In genomic region chr17:81033535-81034167, GRCh38 we compare ENCODE assay signal across 2 cellular contexts.
TF ChIP-seq lines count a peak whose summit lies in the region.

No MANE protein-coding gene starts in this region.

TF ChIP-seq in SK-N-SH, 30 proteins besides CTCF, POLR2A, EP300 and RAD21 (continued from another document):
- no peak for TF ChIP-seq IRF3 (IDR thresholded peaks at IDR 0.05; ENCODE audit: low read depth, low read length)
- TF ChIP-seq RXRA (IDR thresholded peaks at IDR 0.05; ENCODE audit: borderline replicate concordance, low read depth) = no peak
- no peak for TF ChIP-seq ELF1 (IDR thresholded peaks at IDR 0.05)
- TF ChIP-seq SIN3A (IDR thresholded peaks at IDR 0.05; ENCODE audit: borderline replicate concordance, low read depth, low read length) = no peak
- TF ChIP-seq USF2 (IDR thresholded peaks at IDR 0.05; ENCODE audit: borderline replicate concordance, low read depth, low read length) = no peak
- no peak for TF ChIP-seq RFX5 (IDR thresholded peaks at IDR 0.05; ENCODE audit: low read length)
- TF ChIP-seq PBX3 (IDR thresholded peaks at IDR 0.05) = no peak
- TF ChIP-seq POLR2AphosphoS5 (IDR thresholded peaks at IDR 0.05; ENCODE audit: low read depth, low read length) = no peak
- TF ChIP-seq TEAD4 (IDR thresholded peaks at IDR 0.05; ENCODE audit: borderline replicate concordance, insufficient read depth) = no peak
- no peak for TF ChIP-seq MXI1 (IDR thresholded peaks at IDR 0.05; ENCODE audit: low read depth, low read length)
- no peak for TF ChIP-seq FOXM1 (IDR thresholded peaks at IDR 0.05; ENCODE audit: low read depth)
- TF ChIP-seq REST (IDR thresholded peaks at IDR 0.05; ENCODE audit: low read depth, low read length) = no peak
- TF ChIP-seq NFIC (IDR thresholded peaks at IDR 0.05; ENCODE audit: borderline replicate concordance) = no peak
- no peak for TF ChIP-seq TCF12 (IDR thresholded peaks at IDR 0.05)
TF ChIP-seq in SK-N-SH: peak in this region for 0.

TF ChIP-seq in SK-N-SH treated with all-trans-retinoic acid at 6 μM for 48 hours, 23 proteins besides CTCF, POLR2A, EP300 and RAD21 (continued from another document):
- TF ChIP-seq ARNTL (CRISPR knock-in tag; IDR thresholded peaks at IDR 0.05; ENCODE audit: borderline replicate concordance, low read depth) (no peak), GLIS3 (CRISPR knock-in tag; IDR thresholded peaks at IDR 0.05) (no peak), ZFP3 (CRISPR knock-in tag; IDR thresholded peaks at IDR 0.05) (no peak), ZNF70 (CRISPR knock-in tag; IDR thresholded peaks at IDR 0.05) (no peak), TSHZ2 (CRISPR knock-in tag; IDR thresholded peaks at IDR 0.05) (no peak), POU6F1 (CRISPR knock-in tag; IDR thresholded peaks at IDR 0.05; ENCODE audit: borderline replicate concordance, low read depth) (no peak), ZC3H10 (CRISPR knock-in tag; IDR thresholded peaks at IDR 0.05) (no peak), ZNF565 (CRISPR knock-in tag; conservative IDR thresholded peaks at IDR 0.05; ENCODE audit: low read depth) (no peak)
TF ChIP-seq in SK-N-SH treated with all-trans-retinoic acid at 6 μM for 48 hours: peak in this region for 0.
